ENCODE assay signal across 25 cellular contexts in genomic region chr3:182525975-182526374, GRCh38.
DNase-seq lines count a peak whose midpoint lies in the region; ATAC-seq, FAIRE-seq and TF ChIP-seq lines count a peak whose summit lies in the region.
"Had no signal": no experiment of that assay in that cellular context is flagged by ENCODE, and none has a peak within 500 bp of the region (broad histone marks: within the 10 kb centered on the region; RNA-seq: fewer than 3 reads in every experiment).

No MANE protein-coding gene starts in this region.

- H4K20me1 ChIP-seq in HepG2 (ENCODE audit: insufficient read depth, low read length): no peaks in the 10 kb centered on the region
- H4K20me1 ChIP-seq: BLaER1 treated with 17β-estradiol and CSF1 and Interleukin-3, amounts not matched to agents 10 nM and 100 nM had no signal

- DNase-seq in HepG2 (ENCODE audit: low spot score) (no peak), right lobe of liver (no peak), esophagus muscularis mucosa (ENCODE audit: extremely low spot score) (peak; percentile 19), mesendoderm (no peak), frontal cortex (ENCODE audit: low spot score in 2 of 2) (no peak)
- DNase-seq: 8988T; ACHN; AML-193; BE2C; CD4-positive, alpha-beta T cell; CD8-positive, alpha-beta memory T cell; DMS 273 treated with DMSO at 0.1 percent for 48 hours; DMS79; EL; GDM1; H9 had no signal

- no TSS peak for BruUV-seq in HepG2 (replicated peaks; lab: Mats Ljungman, UMichigan)

- H3K9ac ChIP-seq in HepG2 (ENCODE audit: insufficient read depth, low read depth, low read length) (no peak overlapping the region), parathyroid adenoma (no peak overlapping the region), mesendoderm (ENCODE audit: low read length) (no peak overlapping the region)
- H3K9ac ChIP-seq: BLaER1 treated with 17β-estradiol and CSF1 and Interleukin-3, amounts not matched to agents 10 nM and 100 nM had no signal

- intact Hi-C loops in HepG2 (cut with micrococcal nuclease; ENCODE audit: unreplicated experiment) (no loop called here), right lobe of liver (cut with DNase I) (no loop called here), esophagus muscularis mucosa (cut with DNase I) (no loop called here)

- H2BK5ac ChIP-seq in mesendoderm (ENCODE audit: low read length): no peak overlapping the region

- WGBS in HepG2 (ENCODE audit: low lambda C conversion rate): 3% methylated on average over 3 of the region's 3 CpGs
- 40% methylated on average over 3 of the region's 3 CpGs for WGBS in right lobe of liver (ENCODE audit: insufficient coverage, low coverage, low lambda C conversion rate, missing lambda C conversion rate)
- WGBS in esophagus muscularis mucosa: 66% methylated on average over 3 of the region's 3 CpGs
- no CpG with 5 or more reads among the region's 3 CpGs for WGBS in mesendoderm (ENCODE audit: extremely low coverage, insufficient coverage, low lambda C conversion rate)

- CTCF ChIA-PET in HepG2 (lab: Yijun Ruan, JAX; ENCODE audit: low intra/inter-chr PET ratio, low total read pairs): no interaction called here

- TF ChIP-seq RAD21 in HepG2 (CRISPR knock-in tag; IDR thresholded peaks at IDR 0.05): no peak

- H3K56ac ChIP-seq in mesendoderm (ENCODE audit: low read length): no peak overlapping the region

- TF ChIP-seq EP300 in HepG2 (IDR thresholded peaks at IDR 0.05; ENCODE audit: low read depth in 2 of 2, low read length in 2 of 2): no peak
- no peak for TF ChIP-seq EP300 in HepG2 (CRISPR knock-in tag; IDR thresholded peaks at IDR 0.05; ENCODE audit: borderline replicate concordance)
- TF ChIP-seq EP300 in esophagus muscularis mucosa (IDR thresholded peaks at IDR 0.05): no peak

- no peak overlapping the region for H3K4me3 ChIP-seq in HepG2 (replicated peaks in 1 of 3; ENCODE audit: insufficient read depth in 1 of 3, low read depth in 2 of 3, low read length in 3 of 3)
- H3K4me3 ChIP-seq in right lobe of liver: no peak overlapping the region
- H3K4me3 ChIP-seq in esophagus muscularis mucosa: no peak overlapping the region
- no peak overlapping the region for H3K4me3 ChIP-seq in parathyroid adenoma (ENCODE audit: low read depth, low read length)
- H3K4me3 ChIP-seq in mesendoderm (ENCODE audit: low read length): no peak overlapping the region
- H3K4me3 ChIP-seq: A549; BLaER1 treated with 17β-estradiol and CSF1 and Interleukin-3, amounts not matched to agents 10 nM and 100 nM; GM12878; GM23338 had no signal

- no peak for TF ChIP-seq POLR2A in HepG2 (IDR thresholded peaks at IDR 0.05; ENCODE audit: insufficient read depth in 1 of 2, low read depth in 2 of 2, low read length in 2 of 2)
- no peak for TF ChIP-seq POLR2A in right lobe of liver (IDR thresholded peaks at IDR 0.05)
- no peak for TF ChIP-seq POLR2A in esophagus muscularis mucosa (IDR thresholded peaks at IDR 0.05; ENCODE audit: low read depth)

- no peak overlapping the region for H4K5ac ChIP-seq in mesendoderm (ENCODE audit: low read length)

- H3K18ac ChIP-seq in mesendoderm (ENCODE audit: low read length): no peak overlapping the region

- H3K79me1 ChIP-seq in mesendoderm (ENCODE audit: low read length): no peaks in the 10 kb centered on the region

- no peak overlapping the region for H2AK5ac ChIP-seq in mesendoderm (ENCODE audit: low read length)

- H3K36me3 ChIP-seq in HepG2 (replicated peaks in 1 of 2; ENCODE audit: control insufficient read depth in 1 of 2, insufficient read depth in 2 of 2, low read length in 2 of 2): no peaks in the 10 kb centered on the region
- no peaks in the 10 kb centered on the region for H3K36me3 ChIP-seq in right lobe of liver
- no peaks in the 10 kb centered on the region for H3K36me3 ChIP-seq in esophagus muscularis mucosa
- no peaks in the 10 kb centered on the region for H3K36me3 ChIP-seq in parathyroid adenoma (ENCODE audit: control insufficient read depth, insufficient read depth, low read length)
- H3K36me3 ChIP-seq in mesendoderm (ENCODE audit: control insufficient read depth, insufficient read depth, low read length): no peaks in the 10 kb centered on the region
- H3K36me3 ChIP-seq: BE2C; BLaER1 treated with 17β-estradiol and CSF1 and Interleukin-3, amounts not matched to agents 10 nM and 100 nM had no signal

- H3K27me3 ChIP-seq in HepG2 (ENCODE audit: control insufficient read depth in 1 of 2, insufficient read depth in 2 of 2, low read length in 2 of 2) (no peaks in the 10 kb centered on the region), right lobe of liver (no peaks in the 10 kb centered on the region), esophagus muscularis mucosa (no peaks in the 10 kb centered on the region), parathyroid adenoma (ENCODE audit: control insufficient read depth, insufficient read depth, low read length) (no peaks in the 10 kb centered on the region), mesendoderm (ENCODE audit: insufficient read depth, low read length, poor library complexity) (no peaks in the 10 kb centered on the region)
- H3K27me3 ChIP-seq: BLaER1 treated with 17β-estradiol and CSF1 and Interleukin-3, amounts not matched to agents 10 nM and 100 nM had no signal

- no peak for TF ChIP-seq CTCF in HepG2 (CRISPR knock-in tag; IDR thresholded peaks at IDR 0.05)
- no peak for TF ChIP-seq CTCF in right lobe of liver (IDR thresholded peaks at IDR 0.05)
- no peak for TF ChIP-seq CTCF in esophagus muscularis mucosa (IDR thresholded peaks at IDR 0.05)
- no peak for TF ChIP-seq CTCF in parathyroid adenoma (IDR thresholded peaks at IDR 0.05)

- H3K23ac ChIP-seq in mesendoderm (ENCODE audit: low read length): no peak overlapping the region

- H3K79me2 ChIP-seq in HepG2 (ENCODE audit: insufficient read depth, low read length) (no peaks in the 10 kb centered on the region), parathyroid adenoma (no peaks in the 10 kb centered on the region), mesendoderm (ENCODE audit: control insufficient read depth, insufficient read depth, low read length) (no peaks in the 10 kb centered on the region)

- H2BK15ac ChIP-seq in mesendoderm (replicated peaks; ENCODE audit: low read depth): no peak overlapping the region

- H4K8ac ChIP-seq in mesendoderm (ENCODE audit: low read depth, low read length): no peak overlapping the region

- no peak overlapping the region for H3K27ac ChIP-seq in HepG2 (ENCODE audit: extremely low read length, insufficient read depth, low read length)
- no peak overlapping the region for H3K27ac ChIP-seq in right lobe of liver
- H3K27ac ChIP-seq in esophagus muscularis mucosa (replicated peaks in 1 of 4): no peak overlapping the region
- H3K27ac ChIP-seq in parathyroid adenoma: peak overlapping the region; percentile 7
- no peak overlapping the region for H3K27ac ChIP-seq in mesendoderm (ENCODE audit: low read depth, low read length)
- H3K27ac ChIP-seq: A549; BLaER1 treated with 17β-estradiol and CSF1 and Interleukin-3, amounts not matched to agents 10 nM and 100 nM had no signal

- H2BK120ac ChIP-seq in mesendoderm (ENCODE audit: low read depth, low read length): no peak overlapping the region

- in situ Hi-C loops in HepG2 (cut with HindIII; ENCODE audit: extremely low pct_ligation_motif_present, low pct_unique_long_range_greater_than_20kb): no loop called here

- POLR2A ChIA-PET in HepG2 (lab: Yijun Ruan, JAX): no interaction called here

- no peak for ATAC-seq in HepG2
- no peak for ATAC-seq in right lobe of liver
- ATAC-seq in GM21423 (IDR thresholded peaks at IDR 0.05; ENCODE audit: unreplicated experiment): no peak
- ATAC-seq: A549, GM12878, GM23338, HCT116 had no signal

- H3K4me1 ChIP-seq in HepG2 (ENCODE audit: insufficient read depth, low read length) (no peaks in the 10 kb centered on the region), right lobe of liver (no peaks in the 10 kb centered on the region), esophagus muscularis mucosa (no peaks in the 10 kb centered on the region), parathyroid adenoma (peaks cover 32% of the 10 kb centered on the region), mesendoderm (ENCODE audit: control insufficient read depth, low read depth, low read length) (no peaks in the 10 kb centered on the region)
- H3K4me1 ChIP-seq: A549; BE2C; BLaER1 treated with 17β-estradiol and CSF1 and Interleukin-3, amounts not matched to agents 10 nM and 100 nM had no signal

- H3K4me2 ChIP-seq in HepG2 (ENCODE audit: low read depth, low read length) (no peak overlapping the region), parathyroid adenoma (ENCODE audit: low read length) (no peak overlapping the region), mesendoderm (ENCODE audit: low read length) (no peak overlapping the region)
- H3K4me2 ChIP-seq: A549; BLaER1 treated with 17β-estradiol and CSF1 and Interleukin-3, amounts not matched to agents 10 nM and 100 nM; GM23338 had no signal

- no peak overlapping the region for H2AFZ ChIP-seq in HepG2 (ENCODE audit: low read length)
- peak overlapping the region; percentile 21 for H2AFZ ChIP-seq in parathyroid adenoma

- FAIRE-seq in HepG2 (lab: Jason Lieb, UNC): no peak
- no peak for FAIRE-seq in frontal cortex (lab: Jason Lieb, UNC)
- FAIRE-seq: A549, D721Med, GM12878, GM19239 had no signal

- H3K4ac ChIP-seq in mesendoderm (ENCODE audit: low read depth, low read length): no peak overlapping the region

- no peaks in the 10 kb centered on the region for H3K9me3 ChIP-seq in HepG2 (ENCODE audit: low read length)
- no peaks in the 10 kb centered on the region for H3K9me3 ChIP-seq in right lobe of liver
- H3K9me3 ChIP-seq in esophagus muscularis mucosa: no peaks in the 10 kb centered on the region
- no peaks in the 10 kb centered on the region for H3K9me3 ChIP-seq in parathyroid adenoma (ENCODE audit: control insufficient read depth, low read length)
- H3K9me3 ChIP-seq: A549; BE2C; BLaER1 treated with 17β-estradiol and CSF1 and Interleukin-3, amounts not matched to agents 10 nM and 100 nM had no signal

TF ChIP-seq in HepG2, 621 proteins besides CTCF, POLR2A, EP300 and RAD21:
- TF ChIP-seq BCL6 (CRISPR knock-in tag; IDR thresholded peaks at IDR 0.05) (peak; percentile 93), ZBTB46 (CRISPR knock-in tag; IDR thresholded peaks at IDR 0.05; ENCODE audit: borderline replicate concordance) (no peak)
